ENCODE assay signal across 24 cellular contexts in genomic region chr4:154030747-154031146, GRCh38.
A peak's percentile ranks its signal among the peaks of the same experiment; 100 is the strongest.
DNase-seq lines count a peak whose midpoint lies in the region; ATAC-seq, FAIRE-seq and TF ChIP-seq lines count a peak whose summit lies in the region.
"Had no signal": no experiment of that assay in that cellular context is flagged by ENCODE, and none has a peak within 500 bp of the region (broad histone marks: within the 10 kb centered on the region; RNA-seq: fewer than 3 reads in every experiment).

No MANE protein-coding gene starts in this region.

- intact Hi-C loops in head of caudate nucleus (cut with DNase I) = no loop called here
- intact Hi-C loops in pancreas (cut with DNase I) = no loop called here

- peak; percentile 11 for DNase-seq in Daoy (ENCODE audit: low read depth)
- peak; percentile 20 for DNase-seq in NCI-H226
- DNase-seq in head of caudate nucleus = peak in 29 of 42 donors; percentile 12 to 84 (median 44)
- no peak for DNase-seq in neural progenitor cell (ENCODE audit: low spot score)
- DNase-seq in cerebellar cortex (ENCODE audit: low spot score) = no peak
- no peak for DNase-seq in occipital lobe (lab: John Stamatoyannopoulos, UW)
- no peak for DNase-seq in pancreas
- DNase-seq: activated B cell treated with CpG ODN at 0.5 μM for 24 hours; activated CD4-positive, alpha-beta T cell treated with anti-CD3 and anti-CD28 coated beads, Interleukin-2, amount 50 U/mL, for 4 hours; activated CD8-positive, alpha-beta memory T cell treated with anti-CD3 and anti-CD28 coated beads, Interleukin-2, amount 50 U/mL, for 4 hours; anterior cingulate cortex; Calu3; left ventricle myocardium inferior; NCI-H1092; NCI-H1930; NCI-H345; nephron progenitor cell; posterior cingulate gyrus; Right ventricle myocardium superior; sigmoid colon had no signal

- H3K27me3 Mint-ChIP-seq in neural progenitor cell (ENCODE audit: insufficient read depth, low read depth) = peaks cover 4% of the 10 kb centered on the region

- H3K27ac ChIP-seq in neural progenitor cell (no peak overlapping the region), pancreas (no peak overlapping the region)
- H3K27ac ChIP-seq: C4-2B, left ventricle myocardium inferior, sigmoid colon had no signal

- H3K4me1 ChIP-seq in neural progenitor cell (peaks cover 28% of the 10 kb centered on the region), pancreas (no peaks in the 10 kb centered on the region)
- H3K4me1 ChIP-seq: left ventricle myocardium inferior, sigmoid colon had no signal

- peaks cover 6% of the 10 kb centered on the region for H3K36me3 Mint-ChIP-seq in neural progenitor cell
- H3K36me3 Mint-ChIP-seq: activated naive CD4-positive, alpha-beta T cell treated with anti-CD3 and anti-CD28 coated beads, Interleukin-2, amount 50 U/mL, for 24 hours had no signal

- H3K4me3 ChIP-seq in neural progenitor cell (no peak overlapping the region), pancreas (no peak overlapping the region)
- H3K4me3 ChIP-seq: left ventricle myocardium inferior, sigmoid colon had no signal

- peak overlapping the region; percentile 67 for H3K27ac Mint-ChIP-seq in neural progenitor cell
- H3K27ac Mint-ChIP-seq: activated B cell treated with CpG ODN at 0.5 μM for 24 hours; activated naive CD4-positive, alpha-beta T cell treated with anti-CD3 and anti-CD28 coated beads, Interleukin-2, amount 50 U/mL, for 24 hours; nephron progenitor cell had no signal

- no peak overlapping the region for H3K9ac ChIP-seq in neural progenitor cell

- H3K9me3 ChIP-seq in neural progenitor cell (ENCODE audit: low read depth) = no peaks in the 10 kb centered on the region
- H3K9me3 ChIP-seq in pancreas = no peaks in the 10 kb centered on the region

- H3K4me1 Mint-ChIP-seq in neural progenitor cell = peaks cover 20% of the 10 kb centered on the region
- H3K4me1 Mint-ChIP-seq: activated B cell treated with CpG ODN at 0.5 μM for 24 hours; activated naive CD4-positive, alpha-beta T cell treated with anti-CD3 and anti-CD28 coated beads, Interleukin-2, amount 50 U/mL, for 24 hours had no signal

- no peak overlapping the region for H3K4me2 ChIP-seq in neural progenitor cell

- H3K27me3 ChIP-seq in neural progenitor cell (no peaks in the 10 kb centered on the region), pancreas (no peaks in the 10 kb centered on the region)
- H3K27me3 ChIP-seq: sigmoid colon had no signal

- TF ChIP-seq CTCF in neural progenitor cell (IDR thresholded peaks at IDR 0.05) = no peak
- TF ChIP-seq CTCF in pancreas (IDR thresholded peaks at IDR 0.05) = no peak

- peaks cover 10% of the 10 kb centered on the region for H3K9me3 Mint-ChIP-seq in neural progenitor cell
- H3K9me3 Mint-ChIP-seq: activated B cell treated with CpG ODN at 0.5 μM for 24 hours; activated naive CD4-positive, alpha-beta T cell treated with anti-CD3 and anti-CD28 coated beads, Interleukin-2, amount 50 U/mL, for 24 hours had no signal

- H3K4me3 Mint-ChIP-seq in neural progenitor cell = no peak overlapping the region
- H3K4me3 Mint-ChIP-seq: activated B cell treated with CpG ODN at 0.5 μM for 24 hours; activated naive CD4-positive, alpha-beta T cell treated with anti-CD3 and anti-CD28 coated beads, Interleukin-2, amount 50 U/mL, for 24 hours; nephron progenitor cell had no signal

- 32 to 36% methylated on average over 2 of the region's 2 CpGs for WGBS in pancreas, 2 donors

- no peaks in the 10 kb centered on the region for H3F3A ChIP-seq in neural progenitor cell (ENCODE audit: low read depth)

- no peak overlapping the region for H2AFZ ChIP-seq in neural progenitor cell (replicated peaks)

- no peaks in the 10 kb centered on the region for H3K79me2 ChIP-seq in neural progenitor cell (ENCODE audit: low read depth)

- H4K20me1 ChIP-seq in neural progenitor cell (ENCODE audit: low read depth) = no peaks in the 10 kb centered on the region

- H3K36me3 ChIP-seq in neural progenitor cell (peaks cover 9% of the 10 kb centered on the region), pancreas (no peaks in the 10 kb centered on the region)
- H3K36me3 ChIP-seq: left ventricle myocardium inferior, sigmoid colon had no signal

- no peak for FAIRE-seq in pancreas (lab: Jason Lieb, UNC)
- FAIRE-seq: GM12891 had no signal

- ATAC-seq in GM19463 (IDR thresholded peaks at IDR 0.05; ENCODE audit: unreplicated experiment) = no peak
- no peak for ATAC-seq in pancreas

Comparison
In these comparisons a context has a peak if more than half of its experiments do, and no peak if none do; other contexts are left out.
1. DNase-seq: peak in Daoy (single experiment), NCI-H226 (single experiment) and head of caudate nucleus (29 of 42); none in neural progenitor cell (single experiment), cerebellar cortex (single experiment), occipital lobe (single experiment) and pancreas (0 of 6).